12 cellular contexts compared by ENCODE assay signal in genomic region chr3:25863560-25863959, GRCh38.
DNase-seq lines count a peak whose midpoint lies in the region; ATAC-seq and TF ChIP-seq lines count a peak whose summit lies in the region.
"Had no signal": no experiment of that assay in that cellular context is flagged by ENCODE, and none has a peak within 500 bp of the region (broad histone marks: within the 10 kb centered on the region; RNA-seq: fewer than 3 reads in every experiment).

No MANE protein-coding gene starts in this region.

- H3K36me3 ChIP-seq in prostate gland = no peaks in the 10 kb centered on the region
- no peaks in the 10 kb centered on the region for H3K36me3 ChIP-seq in spleen
- H3K36me3 ChIP-seq: breast epithelium had no signal

- TF ChIP-seq POLR2A in prostate gland (IDR thresholded peaks at IDR 0.05) (no peak), spleen (IDR thresholded peaks at IDR 0.05) (no peak)

- H3K4me3 Mint-ChIP-seq in T-helper 17 cell = no peak overlapping the region

- H3K27me3 ChIP-seq in prostate gland (replicated peaks; ENCODE audit: insufficient read depth) (no peaks in the 10 kb centered on the region), spleen (replicated peaks in 1 of 7) (no peaks in the 10 kb centered on the region)
- H3K27me3 ChIP-seq: breast epithelium had no signal

- TF ChIP-seq CTCF in GM12864 (IDR thresholded peaks at IDR 0.05; ENCODE audit: low read depth, low read length, missing control alignments) (peak; percentile 44), epithelial cell of proximal tubule (conservative IDR thresholded peaks at IDR 0.05; ENCODE audit: low read depth, low read length) (peak; percentile 40), prostate gland (IDR thresholded peaks at IDR 0.05) (no peak), spleen (IDR thresholded peaks at IDR 0.05 in 8 of 11, conservative IDR thresholded peaks at IDR 0.05 in 3 of 11) (no peak)

- H3K27ac ChIP-seq in prostate gland (no peak overlapping the region), spleen (no peak overlapping the region)
- H3K27ac ChIP-seq: breast epithelium had no signal

- no peak for DNase-seq in GM12864 (ENCODE audit: low read depth)
- peak; percentile 43 for DNase-seq in NAMALWA (ENCODE audit: low spot score)
- DNase-seq in epithelial cell of proximal tubule (ENCODE audit: low read depth) = no peak
- no peak for DNase-seq in T-helper 17 cell
- DNase-seq in prostate gland (ENCODE audit: low spot score) = no peak
- no peak for DNase-seq in spleen
- DNase-seq in stimulated activated CD4-positive, alpha-beta T cell treated with anti-CD3 and anti-CD28 coated beads, Interleukin-1b, Interleukin-23, amount 100 ng/mL, for 48 hours = no peak
- DNase-seq: NCI-H1694 treated with DMSO at 0.1 percent for 48 hours; Right ventricle myocardium superior; stimulated activated CD4-positive, alpha-beta T cell treated with anti-CD3 and anti-CD28 coated beads, Interleukin-12 subunit alpha, Interleukin-12 subunit beta, amount 100 ng/mL, for 4 hours had no signal

- ATAC-seq in GM21528 (IDR thresholded peaks at IDR 0.05; ENCODE audit: low FRiP score, unreplicated experiment) (peak; percentile 36), T-helper 17 cell (no peak)

- no peaks in the 10 kb centered on the region for H3K4me1 ChIP-seq in prostate gland (replicated peaks)
- no peaks in the 10 kb centered on the region for H3K4me1 ChIP-seq in spleen
- H3K4me1 ChIP-seq: breast epithelium had no signal

- H3K4me3 ChIP-seq in GM12864 (ENCODE audit: low read depth, low read length) (no peak overlapping the region), epithelial cell of proximal tubule (ENCODE audit: low read depth, low read length) (no peak overlapping the region), prostate gland (no peak overlapping the region), spleen (no peak overlapping the region)
- H3K4me3 ChIP-seq: breast epithelium had no signal

- no peak overlapping the region for H3K27ac Mint-ChIP-seq in T-helper 17 cell

- H3K9me3 ChIP-seq in T-helper 17 cell (ENCODE audit: control insufficient read depth, low read length, poor library complexity, severe bottlenecking) (no peaks in the 10 kb centered on the region), prostate gland (no peaks in the 10 kb centered on the region), spleen (peaks cover 0 to 11% (median 0%) of the 10 kb centered on the region in 8 donors)

- intact Hi-C loops in prostate gland (cut with DNase I) = no loop called here
- intact Hi-C loops in spleen (cut with DNase I; ENCODE audit: low total_unique reads) = no loop called here

- peaks cover 2% of the 10 kb centered on the region for H3K4me1 Mint-ChIP-seq in T-helper 17 cell

- H3K27me3 Mint-ChIP-seq in T-helper 17 cell = no peaks in the 10 kb centered on the region

- H3K36me3 Mint-ChIP-seq in T-helper 17 cell (ENCODE audit: low read depth) = no peaks in the 10 kb centered on the region

Comparison
In these comparisons a context has a peak if more than half of its experiments do, and no peak if none do; other contexts are left out.
1. CTCF ChIP-seq: peak in GM12864 (single experiment) and epithelial cell of proximal tubule (single experiment); none in prostate gland (0 of 4) and spleen (0 of 11).